ENCODE assay signal across 11 cellular contexts in genomic region chr3:165837058-165837525, GRCh38. TPM values are rescaled to one million over a fixed set of nuclear protein-coding genes. Genes with fewer than 3 reads are reported as not detected.
A peak's percentile ranks its signal among the peaks of the same experiment; 100 is the strongest.
DNase-seq lines count a peak whose midpoint lies in the region; ATAC-seq, FAIRE-seq and TF ChIP-seq lines count a peak whose summit lies in the region.
"Had no signal": no experiment of that assay in that cellular context is flagged by ENCODE, and none has a peak within 500 bp of the region (broad histone marks: within the 10 kb centered on the region; RNA-seq: fewer than 3 reads in every experiment).

Gene BCHE, minus strand, starts transcription at chr3:165837423. Its CDS starts 6,390 bp downstream, at chr3:165831033.

- H2AFZ ChIP-seq in HepG2 (ENCODE audit: low read length), result no peak within 1 kb of the TSS
- H2AFZ ChIP-seq: parathyroid adenoma had no signal

- no peaks in the 10 kb centered on the region for H3K36me3 ChIP-seq in liver (ENCODE audit: control insufficient read depth in 4 of 4, insufficient read depth in 3 of 4, low read depth in 1 of 4, low read length in 3 of 4)
- H3K36me3 ChIP-seq in HepG2 (replicated peaks in 1 of 2; ENCODE audit: control insufficient read depth in 1 of 2, insufficient read depth in 2 of 2, low read length in 2 of 2), result no peaks in the 10 kb centered on the region
- no peaks in the 10 kb centered on the region for H3K36me3 ChIP-seq in vagina
- H3K36me3 ChIP-seq: BLaER1 treated with 17β-estradiol and CSF1 and Interleukin-3, amounts not matched to agents 10 nM and 100 nM; SJSA1 had no signal

- H3K4me2 ChIP-seq in HepG2 (ENCODE audit: low read depth, low read length), result no peak within 1 kb of the TSS
- H3K4me2 ChIP-seq: BLaER1 treated with 17β-estradiol and CSF1 and Interleukin-3, amounts not matched to agents 10 nM and 100 nM had no signal

- peaks cover 0 to 6% (median 0%) of the 10 kb centered on the region in 4 donors for H3K4me1 ChIP-seq in liver (ENCODE audit: control insufficient read depth in 4 of 4, insufficient read depth in 4 of 4, low read length in 3 of 4)
- no peaks in the 10 kb centered on the region for H3K4me1 ChIP-seq in HepG2 (ENCODE audit: insufficient read depth, low read length)
- no peaks in the 10 kb centered on the region for H3K4me1 ChIP-seq in vagina
- H3K4me1 ChIP-seq: parathyroid adenoma, SJSA1 had no signal

- ATAC-seq in HepG2, result no peak
- ATAC-seq in GM21526 (IDR thresholded peaks at IDR 0.05; ENCODE audit: low FRiP score, unreplicated experiment), result no peak

- no peaks in the 10 kb centered on the region for H3K9me3 ChIP-seq in liver (ENCODE audit: control insufficient read depth in 4 of 4, low read length in 3 of 4)
- H3K9me3 ChIP-seq in HepG2 (ENCODE audit: low read length), result no peaks in the 10 kb centered on the region
- H3K9me3 ChIP-seq in vagina, result no peaks in the 10 kb centered on the region
- H3K9me3 ChIP-seq: BLaER1 treated with 17β-estradiol and CSF1 and Interleukin-3, amounts not matched to agents 10 nM and 100 nM; SJSA1 had no signal

- POLR2A ChIA-PET in HepG2 (lab: Yijun Ruan, JAX), result no interaction called here

- no peaks in the 10 kb centered on the region for H3K79me2 ChIP-seq in HepG2 (ENCODE audit: insufficient read depth, low read length)
- H3K79me2 ChIP-seq: parathyroid adenoma had no signal

- H3K4me3 ChIP-seq in liver (ENCODE audit: low read depth in 1 of 3, low read length in 3 of 3), result peak within 1 kb of the TSS; percentile 48 to 77 (median 73)
- no peak within 1 kb of the TSS for H3K4me3 ChIP-seq in HepG2 (replicated peaks in 1 of 3; ENCODE audit: insufficient read depth in 1 of 3, low read depth in 2 of 3, low read length in 3 of 3)
- peak within 1 kb of the TSS; percentile 15 to 37 for H3K4me3 ChIP-seq in vagina
- H3K4me3 ChIP-seq: BLaER1 treated with 17β-estradiol and CSF1 and Interleukin-3, amounts not matched to agents 10 nM and 100 nM; SJSA1 had no signal

- TF ChIP-seq RAD21 in liver (IDR thresholded peaks at IDR 0.05) (peak in 1 of 2 donors; percentile 47), HepG2 (CRISPR knock-in tag; IDR thresholded peaks at IDR 0.05) (no peak)

- no TSS peak for BruUV-seq in HepG2 (replicated peaks; lab: Mats Ljungman, UMichigan)

- TF ChIP-seq CTCF in liver (IDR thresholded peaks at IDR 0.05; ENCODE audit: low read depth, low read length, missing input control) (no peak), HepG2 (CRISPR knock-in tag; IDR thresholded peaks at IDR 0.05) (no peak), vagina (IDR thresholded peaks at IDR 0.05) (no peak)

- in situ Hi-C loops in HepG2 (cut with HindIII; ENCODE audit: extremely low pct_ligation_motif_present, low pct_unique_long_range_greater_than_20kb), result no loop called here

- 12% methylated on average over 6 of the region's 6 CpGs for WGBS in liver
- WGBS in HepG2 (ENCODE audit: low lambda C conversion rate), result 37% methylated on average over 6 of the region's 6 CpGs

- TF ChIP-seq EP300 in HepG2 (IDR thresholded peaks at IDR 0.05; ENCODE audit: low read depth in 2 of 2, low read length in 2 of 2), result no peak
- no peak for TF ChIP-seq EP300 in HepG2 (CRISPR knock-in tag; IDR thresholded peaks at IDR 0.05; ENCODE audit: borderline replicate concordance)

- peak within 1 kb of the TSS; percentile 49 to 84 for H3K27ac ChIP-seq in liver (ENCODE audit: low read depth in 1 of 2, low read length in 2 of 2)
- H3K27ac ChIP-seq in HepG2 (ENCODE audit: extremely low read length, insufficient read depth, low read length), result no peak within 1 kb of the TSS
- no peak within 1 kb of the TSS for H3K27ac ChIP-seq in caudate nucleus (ENCODE audit: low read depth, low read length)
- no peak within 1 kb of the TSS for H3K27ac ChIP-seq in vagina
- H3K27ac ChIP-seq: BLaER1 treated with 17β-estradiol and CSF1 and Interleukin-3, amounts not matched to agents 10 nM and 100 nM; parathyroid adenoma; SJSA1 had no signal

- no peak for DNase-seq in HepG2 (ENCODE audit: low spot score)
- peak in 34 of 61 donors; percentile 0 to 54 (median 18) for DNase-seq in caudate nucleus (lab: John Stamatoyannopoulos, UW)
- peak; percentile 71 for DNase-seq in left kidney (ENCODE audit: low read depth, low spot score)
- no peak for DNase-seq in vagina (ENCODE audit: extremely low spot score in 2 of 2)
- DNase-seq in NCI-H2171 (lab: John Stamatoyannopoulos, UW), result no peak
- no peak for DNase-seq in AML-193 (lab: John Stamatoyannopoulos, UW)

- no peak for TF ChIP-seq POLR2A in HepG2 (IDR thresholded peaks at IDR 0.05; ENCODE audit: insufficient read depth in 1 of 2, low read depth in 2 of 2, low read length in 2 of 2)
- no peak for TF ChIP-seq POLR2A in vagina (IDR thresholded peaks at IDR 0.05)

- CTCF ChIA-PET in HepG2 (lab: Yijun Ruan, JAX; ENCODE audit: low intra/inter-chr PET ratio, low total read pairs), result no interaction called here

- intact Hi-C loops in HepG2 (cut with micrococcal nuclease; ENCODE audit: unreplicated experiment), result no loop called here
- intact Hi-C loops in vagina (cut with DNase I), result no loop called here

- H4K20me1 ChIP-seq in HepG2 (ENCODE audit: insufficient read depth, low read length), result no peaks in the 10 kb centered on the region
- H4K20me1 ChIP-seq: BLaER1 treated with 17β-estradiol and CSF1 and Interleukin-3, amounts not matched to agents 10 nM and 100 nM had no signal

- no peaks in the 10 kb centered on the region for H3K27me3 ChIP-seq in liver (ENCODE audit: control insufficient read depth in 4 of 4, insufficient read depth in 4 of 4, low read length in 3 of 4)
- H3K27me3 ChIP-seq in HepG2 (ENCODE audit: control insufficient read depth in 1 of 2, insufficient read depth in 2 of 2, low read length in 2 of 2), result no peaks in the 10 kb centered on the region
- no peaks in the 10 kb centered on the region for H3K27me3 ChIP-seq in vagina
- H3K27me3 ChIP-seq: BLaER1 treated with 17β-estradiol and CSF1 and Interleukin-3, amounts not matched to agents 10 nM and 100 nM; SJSA1 had no signal

- FAIRE-seq in HepG2 (lab: Jason Lieb, UNC), result no peak

- H3K9ac ChIP-seq in liver (ENCODE audit: low read depth in 1 of 2, low read length in 2 of 2) (peak within 1 kb of the TSS; percentile 22 to 61), HepG2 (ENCODE audit: insufficient read depth, low read depth, low read length) (no peak within 1 kb of the TSS)
- H3K9ac ChIP-seq: BLaER1 treated with 17β-estradiol and CSF1 and Interleukin-3, amounts not matched to agents 10 nM and 100 nM; parathyroid adenoma had no signal

TF ChIP-seq in liver, 16 proteins besides CTCF, POLR2A, EP300 and RAD21 (continues in another document):
- peak; percentile 98 for TF ChIP-seq ZBTB33 (IDR thresholded peaks at IDR 0.05)

TF ChIP-seq in HepG2, 621 proteins besides CTCF, POLR2A, EP300 and RAD21:
- TF ChIP-seq TBX2 (CRISPR knock-in tag; IDR thresholded peaks at IDR 0.05; ENCODE audit: borderline replicate concordance), result no peak
- no peak for TF ChIP-seq ZBTB34 (CRISPR knock-in tag; IDR thresholded peaks at IDR 0.05)
- no peak for TF ChIP-seq DNMT1 (CRISPR knock-in tag; IDR thresholded peaks at IDR 0.05)

RNA-seq across cellular contexts. Expression of gene BCHE, which starts in this region (rescaled TPM):
- 10 to 100 TPM; 33.9 to 37.2 TPM for total RNA-seq in liver
- 10 to 100 TPM; 18.4 to 46.8 TPM for polyA plus RNA-seq in liver
- not detected in 2 replicates for total RNA-seq in HepG2 (2016; rRNA removed; fragmentation: Illumina TruSeq; extraction: Trizol)
- not detected in 2 replicates for total RNA-seq in HepG2 (2016; cell fraction: cytosol; rRNA removed; fragmentation: Illumina TruSeq; extraction: Trizol; ENCODE audit: low read depth)
- total RNA-seq in HepG2 (2016; cell fraction: insoluble cytoplasmic fraction; rRNA removed; fragmentation: Illumina TruSeq; extraction: Trizol), result 0.13 TPM in 1 of 2 replicates, not detected in the other
- not detected in 2 replicates for total RNA-seq in HepG2 (2016; cell fraction: membrane; rRNA removed; fragmentation: Illumina TruSeq; extraction: Trizol)
- not detected in 2 replicates for total RNA-seq in HepG2 (2016; cell fraction: nucleus; rRNA removed; fragmentation: Illumina TruSeq; extraction: Trizol)
- not detected in 2 replicates for polyA plus RNA-seq in HepG2 (2011; rRNA removed)
- not detected in 2 replicates for polyA plus RNA-seq in HepG2 (2011; cell fraction: cytosol; rRNA removed)
- polyA plus RNA-seq in HepG2 (2011; cell fraction: nucleus; rRNA removed), result 0.10 TPM in 1 of 2 replicates, not detected in the other
- polyA plus RNA-seq in HepG2 (2012), result 0.07 TPM in 1 of 2 replicates, not detected in the other
- not detected in 2 replicates for polyA plus RNA-seq in HepG2 (2016; cell fraction: cytosol; fragmentation: Illumina TruSeq; extraction: Trizol; ENCODE audit: low read depth)
- polyA plus RNA-seq in HepG2 (2016; cell fraction: insoluble cytoplasmic fraction; fragmentation: Illumina TruSeq; extraction: Trizol; ENCODE audit: low read depth), result not detected in 2 replicates
- polyA plus RNA-seq in HepG2 (2016; cell fraction: membrane; fragmentation: Illumina TruSeq; extraction: Trizol; ENCODE audit: low read depth), result not detected in 2 replicates
- polyA plus RNA-seq in HepG2 (2016; cell fraction: nucleus; fragmentation: Illumina TruSeq; extraction: Trizol; ENCODE audit: insufficient read depth, low read depth), result not detected in 2 replicates
- polyA minus RNA-seq in HepG2 (2011; rRNA and poly(A)+ RNA removed; ENCODE audit: low replicate concordance), result not detected in 2 replicates
- not detected in 2 replicates for polyA minus RNA-seq in HepG2 (2011; cell fraction: cytosol; rRNA and poly(A)+ RNA removed)
- polyA minus RNA-seq in HepG2 (2011; cell fraction: nucleus; rRNA and poly(A)+ RNA removed), result not detected in 2 replicates
- total RNA-seq in vagina, result 2.9 TPM
- total RNA-seq: SJSA1 had no signal

Comparison
In these comparisons a context has a peak if more than half of its experiments do, and no peak if none do; other contexts are left out.
1. RNA of gene BCHE (polyA plus RNA-seq): 18.4 to 46.8 TPM in liver; 0.07 to 0.10 TPM in HepG2; every median in the first group is over 10 times any median in the second.
2. H3K27ac ChIP-seq: peak in liver (2 of 2); none in HepG2 (single experiment), caudate nucleus (single experiment) and vagina (single experiment).
3. H3K4me3 ChIP-seq: peak in liver (3 of 3) and vagina (2 of 2); none in HepG2 (0 of 3).
4. DNase-seq: peak in caudate nucleus (34 of 61) and left kidney (single experiment); none in HepG2 (single experiment), vagina (0 of 2), NCI-H2171 (single experiment) and AML-193 (0 of 2).